Comparison of ENCODE assay signal across 22 cellular contexts in genomic region chr16:69562818-69563217, GRCh38. TPM values are rescaled to one million over a fixed set of nuclear protein-coding genes. Genes with fewer than 3 reads are reported as not detected.
A peak's percentile ranks its signal among the peaks of the same experiment; 100 is the strongest.
DNase-seq lines count a peak whose midpoint lies in the region; ATAC-seq and TF ChIP-seq lines count a peak whose summit lies in the region.
"Had no signal": no experiment of that assay in that cellular context is flagged by ENCODE, and none has a peak within 500 bp of the region (broad histone marks: within the 10 kb centered on the region; RNA-seq: fewer than 3 reads in every experiment).

No MANE protein-coding gene starts in this region.

- no peak for TF ChIP-seq POLR2A in tibial nerve (IDR thresholded peaks at IDR 0.05)

- H3K27me3 Mint-ChIP-seq in activated T-cell treated with anti-CD3 and anti-CD28 coated beads, Interleukin-2, amount 50 U/mL, for 24 hours = no peaks in the 10 kb centered on the region
- H3K27me3 Mint-ChIP-seq in activated T-cell treated with anti-CD3 and anti-CD28 coated beads, Interleukin-2, amount 50 U/mL, for 4 hours (ENCODE audit: low read depth) = no peaks in the 10 kb centered on the region
- no peaks in the 10 kb centered on the region for H3K27me3 Mint-ChIP-seq in IgD-negative memory B cell
- H3K27me3 Mint-ChIP-seq in central memory CD8-positive, alpha-beta T cell = no peaks in the 10 kb centered on the region
- H3K27me3 Mint-ChIP-seq in natural killer cell (ENCODE audit: low read depth in 2 of 2) = no peaks in the 10 kb centered on the region
- no peaks in the 10 kb centered on the region for H3K27me3 Mint-ChIP-seq in mesothelial cell of epicardium (ENCODE audit: low read depth)

- no peak for DNase-seq in activated T-cell treated with anti-CD3 and anti-CD28 coated beads, Interleukin-2, amount 50 U/mL, for 24 hours
- no peak for DNase-seq in activated T-cell treated with anti-CD3 and anti-CD28 coated beads, Interleukin-2, amount 50 U/mL, for 4 hours
- no peak for DNase-seq in central memory CD8-positive, alpha-beta T cell (ENCODE audit: low spot score in 2 of 2)
- no peak for DNase-seq in natural killer cell
- no peak for DNase-seq in mesothelial cell of epicardium (ENCODE audit: low spot score in 2 of 2, unreplicated experiment in 2 of 2)
- DNase-seq in tibial nerve (ENCODE audit: low spot score in 2 of 2) = no peak
- no peak for DNase-seq in SJCRH30
- DNase-seq: AML-193; CD8-positive, alpha-beta memory T cell; EL; H7; KBM-7; MM.1S; NCI-H1048; NCI-H146; NCI-H2029; NCI-H2171; NCI-H526 had no signal

- H3K27me3 ChIP-seq in tibial nerve = no peaks in the 10 kb centered on the region
- no peaks in the 10 kb centered on the region for H3K27me3 ChIP-seq in SJCRH30

- H3K9me3 ChIP-seq in tibial nerve (no peaks in the 10 kb centered on the region), SJCRH30 (replicated peaks) (no peaks in the 10 kb centered on the region)

- H3K27ac ChIP-seq in tibial nerve = no peak overlapping the region
- H3K27ac ChIP-seq in SJCRH30 = no peak overlapping the region
- H3K27ac ChIP-seq: 22Rv1, C4-2B had no signal

- no peak for ATAC-seq in activated T-cell treated with anti-CD3 and anti-CD28 coated beads, Interleukin-2, amount 50 U/mL, for 4 hours
- no peak for ATAC-seq in central memory CD8-positive, alpha-beta T cell (replicated peaks; ENCODE audit: extremely low read depth, poor library complexity, severe bottlenecking)
- ATAC-seq in natural killer cell = no peak
- ATAC-seq: Right ventricle myocardium inferior had no signal

- intact Hi-C loops in natural killer cell (cut with micrococcal nuclease) = no loop called here

- no peak for TF ChIP-seq CTCF in natural killer cell (IDR thresholded peaks at IDR 0.05)
- TF ChIP-seq CTCF in mesothelial cell of epicardium (IDR thresholded peaks at IDR 0.05; ENCODE audit: unreplicated experiment) = no peak
- no peak for TF ChIP-seq CTCF in tibial nerve (IDR thresholded peaks at IDR 0.05)

- H3K4me3 ChIP-seq in tibial nerve (no peak overlapping the region), SJCRH30 (no peak overlapping the region)

- H3K4me3 Mint-ChIP-seq in activated T-cell treated with anti-CD3 and anti-CD28 coated beads, Interleukin-2, amount 50 U/mL, for 24 hours = no peak overlapping the region
- no peak overlapping the region for H3K4me3 Mint-ChIP-seq in activated T-cell treated with anti-CD3 and anti-CD28 coated beads, Interleukin-2, amount 50 U/mL, for 4 hours
- H3K4me3 Mint-ChIP-seq in IgD-negative memory B cell (no peak overlapping the region), natural killer cell (no peak overlapping the region), mesothelial cell of epicardium (no peak overlapping the region)
- peak overlapping the region; percentile 62 for H3K4me3 Mint-ChIP-seq in central memory CD8-positive, alpha-beta T cell

- 94% methylated on average over 3 of the region's 3 CpGs for WGBS in tibial nerve, 2 donors

- no peaks in the 10 kb centered on the region for H3K9me3 Mint-ChIP-seq in activated T-cell treated with anti-CD3 and anti-CD28 coated beads, Interleukin-2, amount 50 U/mL, for 24 hours
- no peaks in the 10 kb centered on the region for H3K9me3 Mint-ChIP-seq in activated T-cell treated with anti-CD3 and anti-CD28 coated beads, Interleukin-2, amount 50 U/mL, for 4 hours
- no peaks in the 10 kb centered on the region for H3K9me3 Mint-ChIP-seq in IgD-negative memory B cell
- no peaks in the 10 kb centered on the region for H3K9me3 Mint-ChIP-seq in central memory CD8-positive, alpha-beta T cell
- no peaks in the 10 kb centered on the region for H3K9me3 Mint-ChIP-seq in natural killer cell
- no peaks in the 10 kb centered on the region for H3K9me3 Mint-ChIP-seq in mesothelial cell of epicardium
- H3K9me3 Mint-ChIP-seq: CD8-positive, alpha-beta memory T cell had no signal

- peak overlapping the region; percentile 40 for H3K27ac Mint-ChIP-seq in activated T-cell treated with anti-CD3 and anti-CD28 coated beads, Interleukin-2, amount 50 U/mL, for 24 hours
- peak overlapping the region in 2 of 3 donors; percentile 90 to 94 for H3K27ac Mint-ChIP-seq in IgD-negative memory B cell
- peak overlapping the region; percentile 96 for H3K27ac Mint-ChIP-seq in central memory CD8-positive, alpha-beta T cell (ENCODE audit: low read depth)
- H3K27ac Mint-ChIP-seq in natural killer cell = peak overlapping the region; percentile 97 to 98
- H3K27ac Mint-ChIP-seq in mesothelial cell of epicardium = no peak overlapping the region

- H3K36me3 ChIP-seq in tibial nerve (no peaks in the 10 kb centered on the region), SJCRH30 (no peaks in the 10 kb centered on the region)

- H3K4me1 ChIP-seq in tibial nerve (peaks cover 0 to 23% (median 14%) of the 10 kb centered on the region in 4 donors), SJCRH30 (no peaks in the 10 kb centered on the region)

- H3K36me3 Mint-ChIP-seq in activated T-cell treated with anti-CD3 and anti-CD28 coated beads, Interleukin-2, amount 50 U/mL, for 24 hours (ENCODE audit: low read depth) = peaks cover 23% of the 10 kb centered on the region
- H3K36me3 Mint-ChIP-seq in activated T-cell treated with anti-CD3 and anti-CD28 coated beads, Interleukin-2, amount 50 U/mL, for 4 hours (ENCODE audit: insufficient read depth) = peaks cover 6% of the 10 kb centered on the region
- H3K36me3 Mint-ChIP-seq in IgD-negative memory B cell (no peaks in the 10 kb centered on the region), natural killer cell (no peaks in the 10 kb centered on the region), mesothelial cell of epicardium (peaks cover 2% of the 10 kb centered on the region)
- peaks cover 17% of the 10 kb centered on the region for H3K36me3 Mint-ChIP-seq in central memory CD8-positive, alpha-beta T cell (ENCODE audit: insufficient read depth)

- no peak for TF ChIP-seq EP300 in tibial nerve (IDR thresholded peaks at IDR 0.05)

- H3K4me1 Mint-ChIP-seq in activated T-cell treated with anti-CD3 and anti-CD28 coated beads, Interleukin-2, amount 50 U/mL, for 24 hours (ENCODE audit: low read depth) = peaks cover 41% of the 10 kb centered on the region
- H3K4me1 Mint-ChIP-seq in activated T-cell treated with anti-CD3 and anti-CD28 coated beads, Interleukin-2, amount 50 U/mL, for 4 hours (ENCODE audit: low read depth) = peaks cover 24% of the 10 kb centered on the region
- H3K4me1 Mint-ChIP-seq in IgD-negative memory B cell (peaks cover 17 to 25% (median 17%) of the 10 kb centered on the region in 3 donors), natural killer cell (peaks cover 33 to 35% of the 10 kb centered on the region in 2 donors), mesothelial cell of epicardium (peaks cover 27% of the 10 kb centered on the region)
- H3K4me1 Mint-ChIP-seq in central memory CD8-positive, alpha-beta T cell = peaks cover 28% of the 10 kb centered on the region

RNA-seq across cellular contexts. Expression of gene NFAT5, which starts 2.9 kb away (rescaled TPM):
- 10 to 100 TPM; 32.8 to 36.4 (median 33.2) TPM for total RNA-seq in activated T-cell treated with anti-CD3 and anti-CD28 coated beads, Interleukin-2, amount 50 U/mL, for 4 hours
- 9.5 TPM for polyA plus RNA-seq in IgD-negative memory B cell
- 10 to 100 TPM; 70.0 to 73.6 (median 70.6) TPM for total RNA-seq in natural killer cell
- 82.7 to 92.5 TPM (median 90.6 TPM) in 3 replicates for total RNA-seq in mesothelial cell of epicardium
- 10 to 100 TPM; 53.2 to 61.4 (median 57.5) TPM for total RNA-seq in tibial nerve
- 5.6 and 5.7 TPM in 2 replicates for total RNA-seq in SJCRH30 (2014; rRNA removed; shearing (Covaris generic))
